In genomic region chr13:20387441-20387971, GRCh38 we compare ENCODE assay signal across 15 cellular contexts.
DNase-seq lines count a peak whose midpoint lies in the region; ATAC-seq lines count a peak whose summit lies in the region.
"Had no signal": no experiment of that assay in that cellular context is flagged by ENCODE, and none has a peak within 500 bp of the region (broad histone marks: within the 10 kb centered on the region; RNA-seq: fewer than 3 reads in every experiment).

No MANE protein-coding gene starts in this region.

- no peaks in the 10 kb centered on the region for H3K79me2 ChIP-seq in GM23248 (ENCODE audit: insufficient read depth)

- H3K9me2 ChIP-seq in GM23248 (ENCODE audit: insufficient read depth), result no peaks in the 10 kb centered on the region

- no peak overlapping the region for H3K4me3 ChIP-seq in GM23248
- H3K4me3 ChIP-seq in mesenchymal stem cell (ENCODE audit: insufficient read depth in 1 of 2, low read depth in 1 of 2, low read length in 2 of 2), result no peak overlapping the region
- H3K4me3 ChIP-seq: sigmoid colon had no signal

- ATAC-seq in HG03108 (IDR thresholded peaks at IDR 0.05; ENCODE audit: unreplicated experiment), result no peak
- ATAC-seq: Right ventricle myocardium inferior had no signal

- H3K18ac ChIP-seq in mesenchymal stem cell (ENCODE audit: low read depth in 1 of 2, low read length in 2 of 2), result no peak overlapping the region

- H3K4me1 ChIP-seq in GM23248 (ENCODE audit: insufficient read depth) (no peaks in the 10 kb centered on the region), mesenchymal stem cell (ENCODE audit: control insufficient read depth, insufficient read depth, low read depth, low read length) (peaks cover 8% of the 10 kb centered on the region)
- H3K4me1 ChIP-seq: sigmoid colon had no signal

- no peaks in the 10 kb centered on the region for H3K36me3 ChIP-seq in GM23248 (ENCODE audit: low read depth)
- no peaks in the 10 kb centered on the region for H3K36me3 ChIP-seq in mesenchymal stem cell (ENCODE audit: control insufficient read depth in 1 of 2, insufficient read depth in 2 of 2, low read depth in 1 of 2, low read length in 2 of 2)
- H3K36me3 ChIP-seq: sigmoid colon had no signal

- H2BK5ac ChIP-seq in mesenchymal stem cell (ENCODE audit: low read depth, low read length, poor library complexity, severe bottlenecking), result no peak overlapping the region

- no peak overlapping the region for H2AFZ ChIP-seq in GM23248
- no peak overlapping the region for H2AFZ ChIP-seq in mesenchymal stem cell (ENCODE audit: low read depth, low read length)

- H3K9ac ChIP-seq in GM23248, result no peak overlapping the region
- peak overlapping the region; percentile 24 for H3K9ac ChIP-seq in mesenchymal stem cell (ENCODE audit: low read length)

- 54 to 58% methylated on average over 8 of the region's 8 CpGs for WGBS in GM23248 (ENCODE audit: low coverage in 1 of 2, low lambda C conversion rate in 2 of 2, missing lambda C conversion rate in 2 of 2), 2 experiments
- 69% methylated on average over 8 of the region's 8 CpGs for WGBS in mesenchymal stem cell

- H4K20me1 ChIP-seq in GM23248 (ENCODE audit: insufficient read depth), result no peaks in the 10 kb centered on the region

- H2BK120ac ChIP-seq in mesenchymal stem cell (ENCODE audit: low read depth, low read length), result no peak overlapping the region

- in situ Hi-C loops in GM23248 (cut with MboI), result no loop called here

- no peak overlapping the region for H2AK5ac ChIP-seq in mesenchymal stem cell (ENCODE audit: low read length, severe bottlenecking)

- no peak overlapping the region for H2BK12ac ChIP-seq in mesenchymal stem cell (ENCODE audit: low read length in 2 of 2)

- H2BK15ac ChIP-seq in mesenchymal stem cell (ENCODE audit: low read depth, poor library complexity, severe bottlenecking), result no peak overlapping the region

- H3K9me3 ChIP-seq in GM23248 (ENCODE audit: low read depth), result no peaks in the 10 kb centered on the region
- no peaks in the 10 kb centered on the region for H3K9me3 ChIP-seq in mesenchymal stem cell (ENCODE audit: control insufficient read depth, low read length)
- H3K9me3 ChIP-seq: sigmoid colon had no signal

- no peak overlapping the region for H3K4me2 ChIP-seq in GM23248 (ENCODE audit: unreplicated experiment)
- H3K4me2 ChIP-seq in mesenchymal stem cell (ENCODE audit: low read length, poor library complexity, severe bottlenecking), result no peak overlapping the region

- peak overlapping the region in 1 of 2 experiments; percentile 3 for H3K23ac ChIP-seq in mesenchymal stem cell (ENCODE audit: low read length in 2 of 2)

- H4K91ac ChIP-seq in mesenchymal stem cell (ENCODE audit: low read length), result no peak overlapping the region

- H3F3A ChIP-seq in GM23248 (ENCODE audit: insufficient read depth), result no peaks in the 10 kb centered on the region

- H4K8ac ChIP-seq in mesenchymal stem cell (ENCODE audit: low read length), result no peak overlapping the region

- H3K14ac ChIP-seq in mesenchymal stem cell (ENCODE audit: low read length in 2 of 2), result peak overlapping the region in 1 of 2 experiments; percentile 18

- no peaks in the 10 kb centered on the region for H3K27me3 ChIP-seq in GM23248 (replicated peaks; ENCODE audit: insufficient read depth)
- no peaks in the 10 kb centered on the region for H3K27me3 ChIP-seq in mesenchymal stem cell (ENCODE audit: control insufficient read depth in 1 of 2, insufficient read depth in 1 of 2, low read length in 2 of 2)
- H3K27me3 ChIP-seq: sigmoid colon had no signal

- H3K27ac ChIP-seq in GM23248 (no peak overlapping the region), mesenchymal stem cell (ENCODE audit: low read length, poor library complexity, severe bottlenecking) (no peak overlapping the region)
- H3K27ac ChIP-seq: sigmoid colon had no signal

- DNase-seq in GM23248, result peak; percentile 46
- peak; percentile 47 for DNase-seq in M059J (ENCODE audit: low read depth)
- DNase-seq in amniotic epithelial cell (ENCODE audit: low read depth), result peak; percentile 53
- DNase-seq in mesenchymal stem cell, result no peak
- no peak for DNase-seq in SKM-1 treated with dmso at 0.1 percent for 144 hours (lab: John Stamatoyannopoulos, UW; ENCODE audit: unreplicated experiment)
- DNase-seq in superior temporal gyrus (ENCODE audit: extremely low spot score), result no peak
- DNase-seq in DMS53 (lab: John Stamatoyannopoulos, UW), result no peak
- DNase-seq: activated CD4-positive, CD25-positive, alpha-beta regulatory T cell; activated gamma-delta T cell; CD4-positive, alpha-beta memory T cell; GDM1; sigmoid colon; substantia nigra had no signal

- H3K79me1 ChIP-seq in mesenchymal stem cell (replicated peaks; ENCODE audit: low read length, poor library complexity, severe bottlenecking), result no peaks in the 10 kb centered on the region

- H3K4ac ChIP-seq in mesenchymal stem cell (ENCODE audit: low read depth in 1 of 2, low read length in 2 of 2), result no peak overlapping the region

Comparison
In these comparisons a context has a peak if more than half of its experiments do, and no peak if none do; other contexts are left out.
1. DNase-seq: peak in GM23248 (single experiment), M059J (single experiment) and amniotic epithelial cell (single experiment); none in mesenchymal stem cell (single experiment), SKM-1 treated with dmso at 0.1 percent for 144 hours (single experiment), superior temporal gyrus (single experiment) and DMS53 (single experiment).